1 cellular context compared by ENCODE assay signal in the genomic region with DNA sequence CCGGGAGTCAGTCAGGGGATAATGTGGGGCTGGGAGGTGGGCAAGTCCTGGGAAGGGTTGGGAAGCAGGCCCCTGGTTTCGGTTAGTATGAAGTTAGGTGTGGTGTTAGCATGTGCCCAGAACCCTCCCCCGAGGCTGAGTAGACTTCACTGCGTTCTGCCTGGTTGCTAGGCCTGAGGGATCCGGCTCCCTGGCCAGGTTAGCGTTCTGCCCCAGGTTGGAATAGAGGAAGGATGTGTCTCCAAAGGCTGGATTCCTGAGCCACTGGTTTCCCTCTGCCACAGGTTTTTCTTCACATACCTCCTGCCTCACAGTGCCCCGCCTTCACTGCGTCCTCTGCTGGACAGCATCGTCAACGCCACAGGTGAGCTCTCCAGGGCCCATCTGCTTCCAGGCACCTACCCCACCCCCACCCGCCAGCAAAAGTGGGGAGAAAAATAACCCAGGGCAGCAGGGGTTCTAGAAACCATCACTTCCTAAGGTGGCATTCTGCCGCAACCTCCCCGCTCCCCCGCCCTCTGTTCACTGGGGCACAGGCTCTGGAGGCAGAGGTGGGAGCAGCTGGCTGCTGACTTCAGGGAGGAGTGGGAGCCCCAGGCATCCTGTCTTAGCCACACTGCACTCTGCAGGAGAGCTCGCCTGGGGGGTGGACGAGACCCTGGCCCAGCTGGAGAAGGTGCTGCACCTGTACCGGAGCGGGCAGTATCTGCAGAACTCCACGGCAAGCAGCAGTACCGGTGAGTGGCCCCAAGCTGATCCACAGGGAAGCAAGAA.
TF ChIP-seq lines count a peak whose summit lies in the region.

No MANE protein-coding gene starts in this region.

TF ChIP-seq in WTC11, 78 proteins besides CTCF, POLR2A, EP300 and RAD21 (continued from another document):
- TF ChIP-seq, protein P1, sequence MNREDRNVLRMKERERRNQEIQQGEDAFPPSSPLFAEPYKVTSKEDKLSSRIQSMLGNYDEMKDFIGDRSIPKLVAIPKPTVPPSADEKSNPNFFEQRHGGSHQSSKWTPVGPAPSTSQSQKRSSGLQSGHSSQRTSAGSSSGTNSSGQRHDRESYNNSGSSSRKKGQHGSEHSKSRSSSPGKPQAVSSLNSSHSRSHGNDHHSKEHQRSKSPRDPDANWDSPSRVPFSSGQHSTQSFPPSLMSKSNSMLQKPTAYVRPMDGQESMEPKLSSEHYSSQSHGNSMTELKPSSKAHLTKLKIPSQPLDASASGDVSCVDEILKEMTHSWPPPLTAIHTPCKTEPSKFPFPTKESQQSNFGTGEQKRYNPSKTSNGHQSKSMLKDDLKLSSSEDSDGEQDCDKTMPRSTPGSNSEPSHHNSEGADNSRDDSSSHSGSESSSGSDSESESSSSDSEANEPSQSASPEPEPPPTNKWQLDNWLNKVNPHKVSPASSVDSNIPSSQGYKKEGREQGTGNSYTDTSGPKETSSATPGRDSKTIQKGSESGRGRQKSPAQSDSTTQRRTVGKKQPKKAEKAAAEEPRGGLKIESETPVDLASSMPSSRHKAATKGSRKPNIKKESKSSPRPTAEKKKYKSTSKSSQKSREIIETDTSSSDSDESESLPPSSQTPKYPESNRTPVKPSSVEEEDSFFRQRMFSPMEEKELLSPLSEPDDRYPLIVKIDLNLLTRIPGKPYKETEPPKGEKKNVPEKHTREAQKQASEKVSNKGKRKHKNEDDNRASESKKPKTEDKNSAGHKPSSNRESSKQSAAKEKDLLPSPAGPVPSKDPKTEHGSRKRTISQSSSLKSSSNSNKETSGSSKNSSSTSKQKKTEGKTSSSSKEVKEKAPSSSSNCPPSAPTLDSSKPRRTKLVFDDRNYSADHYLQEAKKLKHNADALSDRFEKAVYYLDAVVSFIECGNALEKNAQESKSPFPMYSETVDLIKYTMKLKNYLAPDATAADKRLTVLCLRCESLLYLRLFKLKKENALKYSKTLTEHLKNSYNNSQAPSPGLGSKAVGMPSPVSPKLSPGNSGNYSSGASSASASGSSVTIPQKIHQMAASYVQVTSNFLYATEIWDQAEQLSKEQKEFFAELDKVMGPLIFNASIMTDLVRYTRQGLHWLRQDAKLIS (CRISPR knock-in tag; IDR thresholded peaks at IDR 0.05; ENCODE audit: borderline replicate concordance) = no peak
- TF ChIP-seq ZNF121 (CRISPR knock-in tag; IDR thresholded peaks at IDR 0.05) (0 out of 2 replicates have a peak, but pooled peaks have one; percentile 44), ZNF671 (CRISPR knock-in tag; IDR thresholded peaks at IDR 0.05) (no peak), ETV6 (CRISPR knock-in tag; IDR thresholded peaks at IDR 0.05) (0 out of 2 replicates have a peak, but pooled peaks have one; percentile 31), NFYB (CRISPR knock-in tag; conservative IDR thresholded peaks at IDR 0.05; ENCODE audit: low read depth) (no peak), ZNF232 (CRISPR knock-in tag; IDR thresholded peaks at IDR 0.05) (no peak), TEAD1 (CRISPR knock-in tag; IDR thresholded peaks at IDR 0.05) (no peak), OVOL2 (CRISPR knock-in tag; IDR thresholded peaks at IDR 0.05; ENCODE audit: borderline replicate concordance) (no peak)
